Comparison of ENCODE assay signal across 8 cellular contexts in the genomic region with DNA sequence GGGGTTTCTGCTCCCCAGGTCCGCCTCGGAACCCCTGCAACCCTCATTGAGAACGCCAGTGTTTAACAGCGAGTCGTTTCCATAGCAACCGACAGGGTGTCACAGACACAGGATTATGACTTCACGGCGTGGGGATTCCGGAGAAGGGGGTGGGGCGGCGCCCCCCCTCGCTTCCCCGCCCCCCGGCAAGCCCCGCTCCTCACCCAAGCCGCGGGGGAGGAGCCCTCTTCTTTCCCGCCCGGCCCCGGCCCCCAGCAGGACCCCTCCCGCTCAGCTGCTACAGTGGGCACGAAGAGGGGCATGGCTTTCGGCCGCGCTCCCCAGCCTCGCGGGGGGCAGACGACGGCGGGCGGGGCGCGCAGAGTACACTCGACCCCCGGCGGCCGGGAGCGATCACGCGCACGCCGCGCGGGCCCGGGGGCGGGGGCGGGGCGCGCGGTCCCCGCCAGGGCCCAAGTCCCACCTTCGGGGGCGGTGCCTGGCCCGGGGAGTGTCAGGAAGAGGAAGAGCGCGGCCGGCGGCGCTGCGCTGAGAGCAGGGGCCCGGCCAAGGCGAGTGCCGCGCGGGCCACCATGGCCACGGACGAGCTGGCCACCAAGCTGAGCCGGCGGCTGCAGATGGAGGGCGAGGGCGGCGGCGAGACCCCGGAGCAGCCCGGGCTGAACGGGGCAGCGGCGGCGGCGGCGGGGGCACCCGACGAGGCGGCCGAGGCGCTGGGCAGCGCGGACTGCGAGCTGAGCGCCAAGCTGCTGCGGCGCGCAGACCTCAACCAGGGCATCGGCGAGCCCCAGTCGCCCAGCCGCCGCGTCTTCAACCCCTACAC. TPM values are rescaled to one million over a fixed set of nuclear protein-coding genes. Genes with fewer than 3 reads are reported as not detected.
DNase-seq lines count a peak whose midpoint lies in the region; ATAC-seq and TF ChIP-seq lines count a peak whose summit lies in the region.

A gene with protein sequence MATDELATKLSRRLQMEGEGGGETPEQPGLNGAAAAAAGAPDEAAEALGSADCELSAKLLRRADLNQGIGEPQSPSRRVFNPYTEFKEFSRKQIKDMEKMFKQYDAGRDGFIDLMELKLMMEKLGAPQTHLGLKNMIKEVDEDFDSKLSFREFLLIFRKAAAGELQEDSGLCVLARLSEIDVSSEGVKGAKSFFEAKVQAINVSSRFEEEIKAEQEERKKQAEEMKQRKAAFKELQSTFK (plus strand): TSS at position 489 of the 823 bp plus-strand sequence. CDS start 84 bp downstream, at position 573.

- DNase-seq in GF-D8 (lab: John Stamatoyannopoulos, UW) (peak; percentile 39), HEK293T (ENCODE audit: extremely low spot score) (peak; percentile 91), NCI-H1048 (lab: John Stamatoyannopoulos, UW) (peak; percentile 52), T-cell (peak; percentile 69 to 92 (median 87)), adipocyte (ENCODE audit: low read depth) (peak; percentile 89), heart left ventricle (peak; percentile 87 to 92 (median 88)), progenitor cell of endocrine pancreas (ENCODE audit: low spot score, unreplicated experiment) (peak; percentile 52), upper lobe of left lung (peak; percentile 88 to 96)

- H3K27me3 Mint-ChIP-seq in T-cell (no peaks in the 10 kb centered on the region), progenitor cell of endocrine pancreas (peaks cover 55% of the 10 kb centered on the region)

- POLR2A ChIA-PET in HEK293T (lab: Yijun Ruan, JAX) (no interaction called here), T-cell (lab: Charles Lee) (interaction anchor here in 1 of 2 donors (0.5 to 0.6 kb wide), 2 partner anchors 8 to 1267 kb away, joined by 3 to 5 read pairs; no protein-coding TSS in a partner anchor)

- H3K36me3 Mint-ChIP-seq in T-cell (peaks cover under 1% of the 10 kb centered on the region), progenitor cell of endocrine pancreas (ENCODE audit: insufficient read depth) (no peaks in the 10 kb centered on the region)

- H3K27me3 ChIP-seq in adipocyte (replicated peaks; ENCODE audit: control insufficient read depth, insufficient read depth, low read length) (no peaks in the 10 kb centered on the region), heart left ventricle (no peaks in the 10 kb centered on the region), upper lobe of left lung (no peaks in the 10 kb centered on the region)

- TF ChIP-seq EP300 in upper lobe of left lung (IDR thresholded peaks at IDR 0.05), result no peak

- 0 to 1% (median 1%) methylated on average over 6 to 99 of the region's 99 CpGs for WGBS in heart left ventricle, 4 donors
- WGBS in upper lobe of left lung, 2 donors, result 1% methylated on average over 41 of the region's 99 CpGs; no CpG with 5 or more reads in 1 of the 2 donors

- intact Hi-C loops in heart left ventricle (cut with DNase I), result loop anchor here in 7 of 10 donors (5.0 to 10.0 kb wide), 4 partner anchors 67 to 275 kb away; no protein-coding TSS in a partner anchor

- H3K9me3 ChIP-seq in adipocyte (ENCODE audit: control insufficient read depth, low read length) (no peaks in the 10 kb centered on the region), heart left ventricle (no peaks in the 10 kb centered on the region), upper lobe of left lung (no peaks in the 10 kb centered on the region)

- H3K36me3 ChIP-seq in adipocyte (ENCODE audit: control insufficient read depth, insufficient read depth, low read length, severe bottlenecking) (no peaks in the 10 kb centered on the region), heart left ventricle (peaks cover 0 to 10% (median 0%) of the 10 kb centered on the region in 9 donors), upper lobe of left lung (peaks cover 0 to 5% (median 0%) of the 10 kb centered on the region in 4 donors)

- ATAC-seq in T-cell (replicated peaks in 1 of 4) (peak; percentile 82 to 95 (median 93)), heart left ventricle (peak; percentile 79 to 93 (median 89)), upper lobe of left lung (ENCODE audit: low FRiP score in 2 of 2) (peak; percentile 83 to 91)

- H3K9ac ChIP-seq in adipocyte (ENCODE audit: low read length), result peak within 1 kb of the TSS; percentile 86

- peaks cover 32% of the 10 kb centered on the region for H3K4me1 ChIP-seq in adipocyte (ENCODE audit: control insufficient read depth, insufficient read depth, low read length)
- peaks cover 0 to 62% (median 31%) of the 10 kb centered on the region in 12 donors for H3K4me1 ChIP-seq in heart left ventricle
- peaks cover 16 to 55% (median 41%) of the 10 kb centered on the region in 4 donors for H3K4me1 ChIP-seq in upper lobe of left lung

- peak within 1 kb of the TSS; percentile 86 to 95 (median 91) for H3K4me3 Mint-ChIP-seq in T-cell
- peak within 1 kb of the TSS; percentile 83 for H3K4me3 Mint-ChIP-seq in progenitor cell of endocrine pancreas (ENCODE audit: low read depth)

- H3K27ac ChIP-seq in heart left ventricle (peak within 1 kb of the TSS in 11 of 12 donors; percentile 49 to 90 (median 74)), upper lobe of left lung (peak within 1 kb of the TSS; percentile 85 to 90 (median 86))

- H3K27ac Mint-ChIP-seq in T-cell (peak within 1 kb of the TSS; percentile 77 to 85), progenitor cell of endocrine pancreas (peak within 1 kb of the TSS; percentile 68)

- no peaks in the 10 kb centered on the region for H3K9me3 Mint-ChIP-seq in T-cell
- H3K9me3 Mint-ChIP-seq in progenitor cell of endocrine pancreas (ENCODE audit: low read depth), result no peaks in the 10 kb centered on the region

- CTCF ChIA-PET in HEK293T (lab: Yijun Ruan, JAX) (no interaction called here), T-cell (lab: Charles Lee) (no interaction called here)

- peaks cover 37 to 65% (median 49%) of the 10 kb centered on the region in 3 donors for H3K4me1 Mint-ChIP-seq in T-cell
- H3K4me1 Mint-ChIP-seq in progenitor cell of endocrine pancreas (ENCODE audit: low read depth), result peaks cover 12% of the 10 kb centered on the region

- TF ChIP-seq POLR2A in heart left ventricle (IDR thresholded peaks at IDR 0.05) (peak; percentile 52 to 92), upper lobe of left lung (IDR thresholded peaks at IDR 0.05) (peak in 3 of 4 donors; percentile 79 to 95 (median 94))

- H3K4me3 ChIP-seq in adipocyte (ENCODE audit: low read length), result peak within 1 kb of the TSS; percentile 85
- peak within 1 kb of the TSS; percentile 66 to 98 (median 89) for H3K4me3 ChIP-seq in heart left ventricle
- peak within 1 kb of the TSS; percentile 93 to 97 (median 96) for H3K4me3 ChIP-seq in upper lobe of left lung

- TF ChIP-seq CTCF in heart left ventricle (IDR thresholded peaks at IDR 0.05) (peak in 1 of 12 donors; percentile 4), progenitor cell of endocrine pancreas (IDR thresholded peaks at IDR 0.05; ENCODE audit: unreplicated experiment) (no peak), upper lobe of left lung (IDR thresholded peaks at IDR 0.05) (peak in 4 of 6 experiments; percentile 1 to 23 (median 12))

TF ChIP-seq in HEK293T, 16 proteins besides CTCF, POLR2A, EP300 and RAD21:
- TF ChIP-seq L3MBTL2 (conservative IDR thresholded peaks at IDR 0.05) (no peak), BHLHE40 (IDR thresholded peaks at IDR 0.05; ENCODE audit: borderline replicate concordance) (no peak), ELF4 (IDR thresholded peaks at IDR 0.05) (no peak), TARDBP (IDR thresholded peaks at IDR 0.05) (no peak), FOXM1 (IDR thresholded peaks at IDR 0.05; ENCODE audit: borderline replicate concordance) (no peak; the same call in 1 of the 2 replicates), FOXK2 (IDR thresholded peaks at IDR 0.05) (no peak), ZNF384 (IDR thresholded peaks at IDR 0.05) (no peak), LEF1 (IDR thresholded peaks at IDR 0.05; ENCODE audit: borderline replicate concordance) (no peak), SP1 (IDR thresholded peaks at IDR 0.05) (no peak), CTBP1 (IDR thresholded peaks at IDR 0.05; ENCODE audit: borderline replicate concordance) (no peak), FOXA1 (IDR thresholded peaks at IDR 0.05) (no peak), HDGF (IDR thresholded peaks at IDR 0.05; ENCODE audit: borderline replicate concordance) (no peak), ARNT (IDR thresholded peaks at IDR 0.05) (no peak), SUZ12 (IDR thresholded peaks at IDR 0.05) (no peak), NFRKB (IDR thresholded peaks at IDR 0.05) (no peak)
- TF ChIP-seq, protein P1, sequence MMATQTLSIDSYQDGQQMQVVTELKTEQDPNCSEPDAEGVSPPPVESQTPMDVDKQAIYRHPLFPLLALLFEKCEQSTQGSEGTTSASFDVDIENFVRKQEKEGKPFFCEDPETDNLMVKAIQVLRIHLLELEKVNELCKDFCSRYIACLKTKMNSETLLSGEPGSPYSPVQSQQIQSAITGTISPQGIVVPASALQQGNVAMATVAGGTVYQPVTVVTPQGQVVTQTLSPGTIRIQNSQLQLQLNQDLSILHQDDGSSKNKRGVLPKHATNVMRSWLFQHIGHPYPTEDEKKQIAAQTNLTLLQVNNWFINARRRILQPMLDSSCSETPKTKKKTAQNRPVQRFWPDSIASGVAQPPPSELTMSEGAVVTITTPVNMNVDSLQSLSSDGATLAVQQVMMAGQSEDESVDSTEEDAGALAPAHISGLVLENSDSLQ (IDR thresholded peaks at IDR 0.05), result no peak

RNA-seq across cellular contexts. Expression of the gene that starts here (rescaled TPM):
- total RNA-seq in T-cell (100 to 1,000 TPM in 1 of 5 donors, 10 to 100 TPM in 4; 49.1 to 125 (median 63.6) TPM), heart left ventricle (10 to 100 TPM; 11.2 to 52.2 (median 15.8) TPM), progenitor cell of endocrine pancreas (17.8 and 19.4 TPM in 2 replicates), upper lobe of left lung (100 to 1,000 TPM in 1 of 6 donors, 10 to 100 TPM in 5; 62.9 to 123 (median 91.2) TPM)
- 10 to 100 TPM; 13.9 to 20.3 TPM for polyA plus RNA-seq in heart left ventricle

Comparison
In these comparisons a context has a peak if more than half of its experiments do, and no peak if none do; other contexts are left out.
1. Peak in every context shown above with its lines: DNase-seq, ATAC-seq, H3K4me3 ChIP-seq and H3K27ac ChIP-seq.
2. DNase-seq: peak in every context shown above with its lines; median percentile 92 in upper lobe of left lung; 91 in HEK293T; 89 in adipocyte; 88 in heart left ventricle; 87 in T-cell; 52 in NCI-H1048; 52 in progenitor cell of endocrine pancreas; 39 in GF-D8.